In genomic region chr2:233565685-233566140, GRCh38 we compare ENCODE assay signal across 8 cellular contexts. TPM values are rescaled to one million over a fixed set of nuclear protein-coding genes. Genes with fewer than 3 reads are reported as not detected.
A peak's percentile ranks its signal among the peaks of the same experiment; 100 is the strongest.
DNase-seq lines count a peak whose midpoint lies in the region; ATAC-seq and TF ChIP-seq lines count a peak whose summit lies in the region.

No MANE protein-coding gene starts in this region.

- H3K4me3 Mint-ChIP-seq in activated T-cell treated with anti-CD3 and anti-CD28 coated beads, Interleukin-2, amount 50 U/mL, for 4 hours = peak overlapping the region; percentile 98

- TF ChIP-seq CTCF in Loucy (conservative IDR thresholded peaks at IDR 0.05; ENCODE audit: low read length) (no peak), neutrophil (IDR thresholded peaks at IDR 0.05) (no peak)

- peaks cover 8% of the 10 kb centered on the region for H3K79me2 ChIP-seq in Loucy (ENCODE audit: insufficient read depth, low read length)

- H3K4me1 Mint-ChIP-seq in activated T-cell treated with anti-CD3 and anti-CD28 coated beads, Interleukin-2, amount 50 U/mL, for 4 hours (ENCODE audit: low read depth) = peaks cover 5% of the 10 kb centered on the region

- no peaks in the 10 kb centered on the region for H3K27me3 Mint-ChIP-seq in activated T-cell treated with anti-CD3 and anti-CD28 coated beads, Interleukin-2, amount 50 U/mL, for 4 hours (ENCODE audit: low read depth)

- H3K36me3 ChIP-seq in Loucy (ENCODE audit: insufficient read depth, low read length) (no peaks in the 10 kb centered on the region), duodenal mucosa (ENCODE audit: control insufficient read depth in 1 of 2, insufficient read depth in 2 of 2, low read length in 2 of 2) (peaks cover 0 to 3% of the 10 kb centered on the region in 2 donors), neutrophil (no peaks in the 10 kb centered on the region)

- H3F3A ChIP-seq in Loucy (ENCODE audit: low read depth) = no peaks in the 10 kb centered on the region

- H3K36me3 Mint-ChIP-seq in activated T-cell treated with anti-CD3 and anti-CD28 coated beads, Interleukin-2, amount 50 U/mL, for 4 hours (ENCODE audit: insufficient read depth) = peaks cover 2% of the 10 kb centered on the region

- DNase-seq in activated T-cell treated with anti-CD3 and anti-CD28 coated beads, Interleukin-2, amount 50 U/mL, for 4 hours = no peak
- no peak for DNase-seq in activated T-cell treated with anti-CD3 and anti-CD28 coated beads, Interleukin-2, amount 50 U/mL, for 48 hours
- DNase-seq in pons (ENCODE audit: low spot score) = no peak
- no peak for DNase-seq in NCI-H2081 treated with DMSO at 0.1 percent for 48 hours (lab: John Stamatoyannopoulos, UW)
- no peak for DNase-seq in substantia nigra (lab: John Stamatoyannopoulos, UW)

- H2AFZ ChIP-seq in Loucy (ENCODE audit: low read length) = peak overlapping the region; percentile 95

- no peak for ATAC-seq in activated T-cell treated with anti-CD3 and anti-CD28 coated beads, Interleukin-2, amount 50 U/mL, for 4 hours

- H3K9me3 ChIP-seq in Loucy (ENCODE audit: insufficient read depth, low read depth, low read length) (no peaks in the 10 kb centered on the region), duodenal mucosa (ENCODE audit: control insufficient read depth in 1 of 2, low read length in 2 of 2) (no peaks in the 10 kb centered on the region), neutrophil (no peaks in the 10 kb centered on the region)

- peak overlapping the region; percentile 83 for H3K4me2 ChIP-seq in Loucy (ENCODE audit: low read depth, low read length, poor library complexity, severe bottlenecking)

- H3K4me1 ChIP-seq in Loucy (ENCODE audit: insufficient read depth, low read length, poor library complexity, severe bottlenecking) (peaks cover 18% of the 10 kb centered on the region), duodenal mucosa (ENCODE audit: control insufficient read depth in 1 of 2, insufficient read depth in 2 of 2, low read length in 2 of 2) (peaks cover 5 to 7% of the 10 kb centered on the region in 2 donors), neutrophil (ENCODE audit: control insufficient read depth in 1 of 2, insufficient read depth in 1 of 2, low read depth in 1 of 2, low read length in 1 of 2) (peaks cover 3 to 5% of the 10 kb centered on the region in 2 experiments)

- no peaks in the 10 kb centered on the region for H3K27me3 ChIP-seq in Loucy (ENCODE audit: insufficient read depth, low read length, poor library complexity, severe bottlenecking)
- H3K27me3 ChIP-seq in duodenal mucosa (ENCODE audit: control insufficient read depth in 1 of 2, insufficient read depth in 2 of 2, low read length in 2 of 2) = no peaks in the 10 kb centered on the region
- H3K27me3 ChIP-seq in neutrophil = peaks cover 31% of the 10 kb centered on the region

- H3K9me2 ChIP-seq in Loucy (replicated peaks; ENCODE audit: low read depth, low read length) = no peaks in the 10 kb centered on the region

- H3K27ac ChIP-seq in duodenal mucosa (ENCODE audit: low read depth, low read length) (no peak overlapping the region), neutrophil (no peak overlapping the region), substantia nigra (ENCODE audit: low read depth, low read length, poor library complexity, severe bottlenecking) (no peak overlapping the region)

- no peaks in the 10 kb centered on the region for H3K9me3 Mint-ChIP-seq in activated T-cell treated with anti-CD3 and anti-CD28 coated beads, Interleukin-2, amount 50 U/mL, for 4 hours

- no peaks in the 10 kb centered on the region for H4K20me1 ChIP-seq in Loucy (ENCODE audit: insufficient read depth, low read length, poor library complexity, severe bottlenecking)

- H3K9ac ChIP-seq in Loucy (ENCODE audit: low read depth, low read length, poor library complexity, severe bottlenecking) (peak overlapping the region; percentile 97), duodenal mucosa (ENCODE audit: low read depth in 1 of 2, low read length in 2 of 2) (peak overlapping the region; percentile 12 to 97)

- H3K4me3 ChIP-seq in Loucy (ENCODE audit: low read length, poor library complexity, severe bottlenecking) (peak overlapping the region; percentile 96), duodenal mucosa (ENCODE audit: low read depth in 1 of 2, low read length in 2 of 2) (peak overlapping the region; percentile 92 to 97), neutrophil (ENCODE audit: low read depth in 1 of 2, low read length in 1 of 2) (peak overlapping the region; percentile 77 to 83)

RNA-seq across cellular contexts. Expression of gene USP40, which starts 0.9 kb away (rescaled TPM):
- total RNA-seq in activated T-cell treated with anti-CD3 and anti-CD28 coated beads, Interleukin-2, amount 50 U/mL, for 4 hours = 10 to 100 TPM; 10.8 to 12.5 (median 11.5) TPM

RNA-seq across cellular contexts. Expression of gene UGT1A8, which starts 51.7 kb away (rescaled TPM):
- not detected for total RNA-seq in activated T-cell treated with anti-CD3 and anti-CD28 coated beads, Interleukin-2, amount 50 U/mL, for 4 hours
